In genomic region chr7:141411133-141411532, GRCh38 we compare ENCODE assay signal across 27 cellular contexts.
"Had no signal": no experiment of that assay in that cellular context is flagged by ENCODE, and none has a peak within 500 bp of the region (broad histone marks: within the 10 kb centered on the region; RNA-seq: fewer than 3 reads in every experiment).

No MANE protein-coding gene starts in this region.

- H3K4me3 Mint-ChIP-seq: dendritic cell treated with granulocyte-macrophage colony-stimulating factor and Interleukin-4, amounts not matched to agents 40 ng/mL and 50 ng/mL, for 4 days; effector memory CD8-positive, alpha-beta T cell; endodermal cell; mesothelial cell of epicardium; naive B cell had no signal

- H3K27ac Mint-ChIP-seq: dendritic cell treated with granulocyte-macrophage colony-stimulating factor and Interleukin-4, amounts not matched to agents 40 ng/mL and 50 ng/mL, for 4 days; effector memory CD8-positive, alpha-beta T cell; endodermal cell; mesothelial cell of epicardium; naive B cell had no signal

- H3K36me3 Mint-ChIP-seq: mesothelial cell of epicardium, naive B cell had no signal

- H3K27ac ChIP-seq: colonic mucosa, epithelial cell of prostate, esophagus squamous epithelium, gastrocnemius medialis, heart right ventricle, left lung, lower lobe of right lung had no signal

- H3K4me1 Mint-ChIP-seq: mesothelial cell of epicardium, naive B cell had no signal

- H3K4me3 ChIP-seq: colonic mucosa, esophagus squamous epithelium, gastrocnemius medialis, heart right ventricle, left lung, lower lobe of right lung, mucosa of descending colon had no signal

- H3K4me1 ChIP-seq: colonic mucosa, esophagus squamous epithelium, gastrocnemius medialis, left lung, lower lobe of right lung had no signal

- DNase-seq: colonic mucosa; cortex of kidney; effector CD8-positive, alpha-beta T cell; effector memory CD8-positive, alpha-beta T cell; endodermal cell; erythroblast; esophagus squamous epithelium; foreskin fibroblast; foreskin melanocyte; gastrocnemius medialis; glutamatergic neuron; heart right ventricle; hippocampal formation; left cardiac atrium; left lung; left ventricle myocardium superior; lower lobe of right lung; mesenchymal stem cell; mucosa of descending colon; naive B cell had no signal

- H3K36me3 ChIP-seq: colonic mucosa, esophagus squamous epithelium, gastrocnemius medialis, heart right ventricle, left lung, lower lobe of right lung had no signal

- ATAC-seq: effector memory CD8-positive, alpha-beta T cell; esophagus mucosa; gastrocnemius medialis; heart right ventricle; left cardiac atrium; left lung; left ventricle myocardium superior; lower lobe of right lung; mucosa of descending colon had no signal

- H3K27me3 ChIP-seq: colonic mucosa, esophagus squamous epithelium, gastrocnemius medialis had no signal

- FAIRE-seq: endometrium, islet of Langerhans, keratinocyte had no signal

- H3K9me3 ChIP-seq: colonic mucosa, esophagus squamous epithelium, gastrocnemius medialis, heart right ventricle, left lung, lower lobe of right lung, mucosa of descending colon had no signal

- H3K9me3 Mint-ChIP-seq: dendritic cell treated with granulocyte-macrophage colony-stimulating factor and Interleukin-4, amounts not matched to agents 40 ng/mL and 50 ng/mL, for 4 days; effector memory CD8-positive, alpha-beta T cell; endodermal cell; mesothelial cell of epicardium; naive B cell had no signal
